Comparison of ENCODE assay signal across 10 cellular contexts in genomic region chrX:136176399-136176825, GRCh38. TPM values are rescaled to one million over a fixed set of nuclear protein-coding genes. Genes with fewer than 3 reads are reported as not detected.
DNase-seq lines count a peak whose midpoint lies in the region; ATAC-seq and TF ChIP-seq lines count a peak whose summit lies in the region.
"Had no signal": no experiment of that assay in that cellular context is flagged by ENCODE, and none has a peak within 500 bp of the region (broad histone marks: within the 10 kb centered on the region; RNA-seq: fewer than 3 reads in every experiment).

No MANE protein-coding gene starts in this region.

- TF ChIP-seq POLR2A in breast epithelium (IDR thresholded peaks at IDR 0.05) (no peak), testis (IDR thresholded peaks at IDR 0.05) (no peak)

- peak overlapping the region; percentile 61 to 65 for H3K27ac ChIP-seq in breast epithelium
- no peak overlapping the region for H3K27ac ChIP-seq in testis

- 48 to 62% methylated on average over 2 of the region's 2 CpGs for WGBS in testis, 2 donors

- intact Hi-C loops in breast epithelium (cut with DNase I; ENCODE audit: low total_unique reads): no loop called here
- intact Hi-C loops in testis (cut with DNase I; ENCODE audit: low total_unique reads): no loop called here

- H3K9me3 ChIP-seq in breast epithelium (no peaks in the 10 kb centered on the region), testis (no peaks in the 10 kb centered on the region)
- H3K9me3 ChIP-seq: Peyer's patch had no signal

- no peak for TF ChIP-seq CTCF in breast epithelium (IDR thresholded peaks at IDR 0.05)
- TF ChIP-seq CTCF in kidney epithelial cell (IDR thresholded peaks at IDR 0.05; ENCODE audit: insufficient read depth, low read length, poor library complexity, severe bottlenecking): no peak
- TF ChIP-seq CTCF in testis (IDR thresholded peaks at IDR 0.05): no peak

- no peaks in the 10 kb centered on the region for H3K4me1 ChIP-seq in breast epithelium
- no peaks in the 10 kb centered on the region for H3K4me1 ChIP-seq in testis
- H3K4me1 ChIP-seq: Peyer's patch had no signal

- H3K27me3 ChIP-seq in breast epithelium: peaks cover 0 to 31% of the 10 kb centered on the region in 2 donors
- no peaks in the 10 kb centered on the region for H3K27me3 ChIP-seq in kidney epithelial cell (ENCODE audit: control insufficient read depth, insufficient read depth, low read length)
- no peaks in the 10 kb centered on the region for H3K27me3 ChIP-seq in testis
- H3K27me3 ChIP-seq: Peyer's patch had no signal

- no peaks in the 10 kb centered on the region for H3K36me3 ChIP-seq in breast epithelium
- no peaks in the 10 kb centered on the region for H3K36me3 ChIP-seq in kidney epithelial cell (ENCODE audit: control insufficient read depth, insufficient read depth, low read length)
- H3K36me3 ChIP-seq in testis (ENCODE audit: low read depth, missing control alignments): no peaks in the 10 kb centered on the region
- H3K36me3 ChIP-seq: Peyer's patch had no signal

- ATAC-seq in HG03108 (IDR thresholded peaks at IDR 0.05; ENCODE audit: unreplicated experiment): no peak
- no peak for ATAC-seq in HG03469 (IDR thresholded peaks at IDR 0.05; ENCODE audit: unreplicated experiment)
- ATAC-seq in GM21390 (IDR thresholded peaks at IDR 0.05; ENCODE audit: unreplicated experiment): no peak
- ATAC-seq in HG02642 (IDR thresholded peaks at IDR 0.05; ENCODE audit: poor library complexity, unreplicated experiment): no peak

- DNase-seq in HT1080 (ENCODE audit: low read depth): peak; percentile 73
- no peak for DNase-seq in breast epithelium (ENCODE audit: low spot score in 2 of 2)
- peak; percentile 64 for DNase-seq in kidney epithelial cell (ENCODE audit: low read depth)
- DNase-seq in testis: peak; percentile 19
- DNase-seq: activated CD4-positive, alpha-beta T cell treated with anti-CD3 and anti-CD28 coated beads, Interleukin-2, amount 50 U/mL, for 1 hour; Peyer's patch had no signal

- H3K4me3 ChIP-seq in breast epithelium: no peak overlapping the region
- H3K4me3 ChIP-seq in kidney epithelial cell (ENCODE audit: low read depth, low read length): no peak overlapping the region
- H3K4me3 ChIP-seq in testis: no peak overlapping the region
- H3K4me3 ChIP-seq: Peyer's patch had no signal

RNA-seq across cellular contexts. Expression of gene FHL1, which starts 29.1 kb away (rescaled TPM):
- total RNA-seq in HT1080 (2014; rRNA removed; shearing (Covaris generic)): 87.9 and 97.2 TPM in 2 replicates
- 177 and 207 TPM in 2 replicates for polyA plus RNA-seq in HT1080 (2015; cell fraction: cytosol; rRNA removed)
- polyA plus RNA-seq in HT1080 (2015; cell fraction: nucleus; rRNA removed): 91.7 and 98.3 TPM in 2 replicates
- total RNA-seq in breast epithelium (1,000 to 10,000 TPM in 1 of 3 donors, 100 to 1,000 TPM in 2; 299 to 1,250 (median 654) TPM), kidney epithelial cell (37.3 and 42.0 TPM in 2 replicates), testis (10 to 100 TPM; 92.5 to 98.6 TPM)
- 211 TPM for polyA plus RNA-seq in testis (ENCODE audit: insufficient read depth, low read depth, low replicate concordance)

Comparison
In these comparisons a context has a peak if more than half of its experiments do, and no peak if none do; other contexts are left out.
1. DNase-seq: peak in HT1080 (single experiment), kidney epithelial cell (single experiment) and testis (single experiment); none in breast epithelium (0 of 2).
2. H3K27ac ChIP-seq: peak in breast epithelium (2 of 2); none in testis (0 of 2).